Comparison of ENCODE assay signal across 1 cellular context in the genomic region with DNA sequence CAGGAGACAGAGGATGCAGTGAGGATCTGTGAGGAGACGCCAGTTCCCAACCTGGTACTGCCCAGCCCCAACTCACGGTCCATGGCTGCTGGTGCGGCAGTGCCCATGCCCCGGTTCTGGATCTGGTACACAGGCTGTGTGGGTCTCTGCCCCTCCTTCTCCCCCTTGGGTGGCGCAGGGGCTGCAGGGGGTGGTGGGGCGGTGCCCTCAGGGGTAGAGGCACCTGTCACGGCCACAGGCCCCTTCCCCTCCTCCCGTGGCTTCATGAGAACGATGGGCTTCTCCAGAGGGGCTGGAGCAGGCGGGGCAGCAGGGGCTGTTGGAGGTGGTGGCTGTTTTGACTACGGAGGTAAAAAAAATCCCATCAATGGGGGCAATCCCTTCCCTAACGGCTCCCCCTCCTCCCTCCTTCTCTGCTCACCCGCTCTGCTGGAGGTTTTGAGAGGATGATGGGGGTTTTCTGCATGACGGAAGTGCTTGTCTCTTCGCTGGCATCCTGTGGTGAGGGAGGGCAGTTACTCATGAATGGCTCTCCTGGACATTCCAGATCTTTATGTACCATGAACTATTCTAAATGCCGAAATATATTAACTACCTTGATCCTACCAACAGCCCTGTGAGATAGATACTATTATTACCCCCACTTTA.
TF ChIP-seq lines count a peak whose summit lies in the region.

No MANE protein-coding gene starts in this region.

TF ChIP-seq in HepG2, 621 proteins besides CTCF, POLR2A, EP300 and RAD21:
- TF ChIP-seq SMARCC2 (IDR thresholded peaks at IDR 0.05), result no peak
- TF ChIP-seq REL (CRISPR knock-in tag; conservative IDR thresholded peaks at IDR 0.05), result no peak
